ENCODE assay signal across 8 cellular contexts in the genomic region with DNA sequence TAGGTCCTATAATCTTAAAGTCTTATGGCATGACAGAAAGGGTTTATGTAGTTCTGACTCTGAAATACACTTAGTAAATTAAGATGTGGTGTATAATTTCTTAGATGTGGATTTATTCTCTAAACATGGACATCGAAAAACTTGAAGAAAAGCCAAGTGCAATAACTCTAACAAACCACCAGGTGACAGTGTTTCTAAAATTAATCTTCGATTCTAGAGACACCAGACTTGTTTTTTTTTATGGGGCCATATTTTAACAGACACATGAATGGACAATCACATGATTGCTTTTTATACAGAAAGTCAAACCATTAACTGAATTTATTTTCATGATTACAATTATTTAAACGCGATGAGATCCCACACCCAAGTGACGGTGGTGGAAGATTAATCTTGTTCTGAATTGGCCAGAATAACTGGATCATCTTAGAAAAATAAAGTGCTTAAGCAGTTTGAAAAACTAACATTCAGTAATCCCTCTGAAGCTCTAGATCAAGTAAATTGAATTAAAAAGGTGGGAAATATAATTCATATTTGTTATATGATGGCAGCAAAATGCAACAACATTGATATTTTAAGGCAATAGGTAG.
DNase-seq lines count a peak whose midpoint lies in the region; ATAC-seq and TF ChIP-seq lines count a peak whose summit lies in the region.

No MANE protein-coding gene starts in this region.

- no peaks in the 10 kb centered on the region for H3K9me3 ChIP-seq in ascending aorta
- peaks cover 0 to 4% of the 10 kb centered on the region in 2 donors for H3K9me3 ChIP-seq in left lung

- TF ChIP-seq CTCF in ascending aorta (IDR thresholded peaks at IDR 0.05) (peak in 2 of 3 experiments; percentile 19 to 31), left lung (IDR thresholded peaks at IDR 0.05) (peak; percentile 45 to 80)

- DNase-seq in COR-L47 (lab: John Stamatoyannopoulos, UW) (peak; percentile 65), NCI-H1436 (lab: John Stamatoyannopoulos, UW) (peak; percentile 60), ascending aorta (ENCODE audit: low spot score in 2 of 2) (no peak), left lung (no peak)
- no peak for DNase-seq in stimulated activated CD4-positive, alpha-beta T cell treated with anti-CD3 and anti-CD28 coated beads, Interleukin-1b, Interleukin-23, amount 100 ng/mL, for 48 hours

- no peak overlapping the region for H3K4me3 ChIP-seq in ascending aorta
- H3K4me3 ChIP-seq in left lung, result no peak overlapping the region

- H3K27me3 ChIP-seq in ascending aorta, result no peaks in the 10 kb centered on the region
- no peaks in the 10 kb centered on the region for H3K27me3 ChIP-seq in left lung

- ATAC-seq in GM21515 (IDR thresholded peaks at IDR 0.05; ENCODE audit: unreplicated experiment) (peak; percentile 53), left lung (peak; percentile 31), HG02571 (IDR thresholded peaks at IDR 0.05; ENCODE audit: unreplicated experiment) (no peak)
- ATAC-seq in activated CD4-positive, CD25-positive, alpha-beta regulatory T cell treated with anti-CD3 and anti-CD28 coated beads, Interleukin-2, amount 50 U/mL, for 24 hours, result no peak

- H3K36me3 ChIP-seq in ascending aorta (no peaks in the 10 kb centered on the region), left lung (no peaks in the 10 kb centered on the region)

- H3K4me1 ChIP-seq in ascending aorta (no peaks in the 10 kb centered on the region), left lung (peaks cover 5% of the 10 kb centered on the region in 2 donors)

- H3K27ac ChIP-seq in ascending aorta (no peak overlapping the region), left lung (no peak overlapping the region)

- intact Hi-C loops in ascending aorta (cut with DNase I) (no loop called here), left lung (cut with DNase I) (no loop called here)

Comparison
In these comparisons a context has a peak if more than half of its experiments do, and no peak if none do; other contexts are left out.
1. DNase-seq: peak in COR-L47 (single experiment) and NCI-H1436 (single experiment); none in ascending aorta (0 of 2), left lung (0 of 2) and stimulated activated CD4-positive, alpha-beta T cell treated with anti-CD3 and anti-CD28 coated beads, Interleukin-1b, Interleukin-23, amount 100 ng/mL, for 48 hours (single experiment).
2. ATAC-seq: peak in GM21515 (single experiment) and left lung (single experiment); none in HG02571 (single experiment) and activated CD4-positive, CD25-positive, alpha-beta regulatory T cell treated with anti-CD3 and anti-CD28 coated beads, Interleukin-2, amount 50 U/mL, for 24 hours (0 of 2).